Comparison of ENCODE assay signal across 17 cellular contexts in genomic region chr13:74097116-74097515, GRCh38.
"Had no signal": no experiment of that assay in that cellular context is flagged by ENCODE, and none has a peak within 500 bp of the region (broad histone marks: within the 10 kb centered on the region; RNA-seq: fewer than 3 reads in every experiment).

No MANE protein-coding gene starts in this region.

- H3K27ac Mint-ChIP-seq: activated CD4-positive, alpha-beta T cell treated with anti-CD3 and anti-CD28 coated beads, Interleukin-2, amount 10 ng/mL, durations not matched to agents 7 days and 5 days; immature natural killer cell; mesothelial cell of epicardium had no signal

- H3K27me3 Mint-ChIP-seq: activated CD4-positive, alpha-beta T cell treated with anti-CD3 and anti-CD28 coated beads, Interleukin-2, amount 10 ng/mL, durations not matched to agents 7 days and 5 days; natural killer cell treated with Interleukin-12 subunit alpha and Interleukin-12 subunit beta and Interleukin-15 and Interleukin-18, amount 100 ng/mL, for 72 hours had no signal

- ATAC-seq: activated T-cell treated with anti-CD3 and anti-CD28 coated beads, Interleukin-2, amount 50 U/mL, for 4 hours; body of pancreas; left lung; natural killer cell treated with Interleukin-12 subunit alpha and Interleukin-12 subunit beta and Interleukin-15 and Interleukin-18, amount 100 ng/mL, for 72 hours; pancreas; psoas muscle had no signal

- FAIRE-seq: endometrium, pancreas had no signal

- DNase-seq: activated CD4-positive, alpha-beta T cell treated with anti-CD3 and anti-CD28 coated beads, Interleukin-2, amount 10 ng/mL, durations not matched to agents 7 days and 5 days; activated CD8-positive, alpha-beta memory T cell treated with anti-CD3 and anti-CD28 coated beads, Interleukin-2, amount 50 U/mL, for 4 hours; activated naive CD4-positive, alpha-beta T cell treated with Interleukin-2 at 50 U/mL for 16 hours; activated T-cell treated with anti-CD3 and anti-CD28 coated beads, Interleukin-2, amount 50 U/mL, for 4 hours; anterior cingulate cortex; body of pancreas; immature natural killer cell; kidney glomerular epithelial cell; left lung; pancreas; psoas muscle; stimulated activated CD4-positive, alpha-beta T cell treated with anti-CD3 and anti-CD28 coated beads, Interleukin-4, amount 100 ng/mL, for 24 hours; stimulated activated naive CD4-positive, alpha-beta T cell treated with Interleukin-2 at 50 U/mL for 16 hours; SW 1271 had no signal

- H3K36me3 Mint-ChIP-seq: natural killer cell treated with Interleukin-12 subunit alpha and Interleukin-12 subunit beta and Interleukin-15 and Interleukin-18, amount 100 ng/mL, for 72 hours had no signal

- H3K9me3 Mint-ChIP-seq: activated T-cell treated with anti-CD3 and anti-CD28 coated beads, Interleukin-2, amount 50 U/mL, for 4 hours; immature natural killer cell had no signal

- H3K4me3 Mint-ChIP-seq: activated CD4-positive, alpha-beta T cell treated with anti-CD3 and anti-CD28 coated beads, Interleukin-2, amount 10 ng/mL, durations not matched to agents 7 days and 5 days; activated T-cell treated with anti-CD3 and anti-CD28 coated beads, Interleukin-2, amount 50 U/mL, for 4 hours; mesothelial cell of epicardium; natural killer cell treated with Interleukin-12 subunit alpha and Interleukin-12 subunit beta and Interleukin-15 and Interleukin-18, amount 100 ng/mL, for 72 hours had no signal
